1 cellular context compared by ENCODE assay signal in genomic region chr1:235077571-235078479, GRCh38.
A peak's percentile ranks its signal among the peaks of the same experiment; 100 is the strongest.
TF ChIP-seq lines count a peak whose summit lies in the region.

No MANE protein-coding gene starts in this region.

TF ChIP-seq in K562, 482 proteins besides CTCF, POLR2A, EP300 and RAD21 (continued from another document and continues in another):
- TF ChIP-seq E2F8 (IDR thresholded peaks at IDR 0.05; ENCODE audit: low read depth, partially characterized antibody) (no peak), RBM25 (IDR thresholded peaks at IDR 0.05; ENCODE audit: low read depth, low read length, severe bottlenecking) (no peak), ZNF76 (CRISPR knock-in tag; IDR thresholded peaks at IDR 0.05; ENCODE audit: borderline replicate concordance) (no peak), RCOR1 (IDR thresholded peaks at IDR 0.05; ENCODE audit: borderline replicate concordance in 1 of 2, low read depth in 2 of 2, low read length in 2 of 2) (no peak), ZNF165 (CRISPR knock-in tag; IDR thresholded peaks at IDR 0.05; ENCODE audit: borderline replicate concordance) (no peak), MAFF (IDR thresholded peaks at IDR 0.05; ENCODE audit: low read length) (no peak), TGIF2 (CRISPR knock-in tag; IDR thresholded peaks at IDR 0.05) (no peak), HOXB6 (CRISPR knock-in tag; IDR thresholded peaks at IDR 0.05; ENCODE audit: borderline replicate concordance) (no peak), NR1H2 (CRISPR knock-in tag; IDR thresholded peaks at IDR 0.05) (no peak), MAFK (IDR thresholded peaks at IDR 0.05; ENCODE audit: low read length) (no peak), ZNF24 (IDR thresholded peaks at IDR 0.05) (no peak), EGR1 (conservative IDR thresholded peaks at IDR 0.05) (no peak), POLR2B (IDR thresholded peaks at IDR 0.05; ENCODE audit: low read depth, partially characterized antibody) (no peak), ESRRA (IDR thresholded peaks at IDR 0.05; ENCODE audit: borderline replicate concordance, low read depth) (no peak), ZNF561 (CRISPR knock-in tag; conservative IDR thresholded peaks at IDR 0.05) (no peak), BRCA1 (IDR thresholded peaks at IDR 0.05) (no peak), BRCA1 (CRISPR knock-in tag; IDR thresholded peaks at IDR 0.05) (no peak), NR2C2 (CRISPR knock-in tag; IDR thresholded peaks at IDR 0.05) (peak; percentile 71; the same call in 1 of the 2 replicates), NR2C2 (tag; IDR thresholded peaks at IDR 0.05) (no peak), KLF1 (tag; IDR thresholded peaks at IDR 0.05) (no peak), GABPB1 (CRISPR knock-in tag; IDR thresholded peaks at IDR 0.05) (no peak), FOXJ2 (tag; IDR thresholded peaks at IDR 0.05) (no peak), TFAM (CRISPR knock-in tag; conservative IDR thresholded peaks at IDR 0.05) (no peak), NFIC (IDR thresholded peaks at IDR 0.05) (0 out of 2 replicates have a peak, but pooled peaks have one; percentile 27), ILF3 (IDR thresholded peaks at IDR 0.05; ENCODE audit: borderline replicate concordance) (no peak), ZNF140 (CRISPR knock-in tag; IDR thresholded peaks at IDR 0.05) (no peak), NCOA1 (IDR thresholded peaks at IDR 0.05; ENCODE audit: low read depth) (peak; percentile 33; the same call in 1 of the 2 replicates), BCLAF1 (IDR thresholded peaks at IDR 0.05; ENCODE audit: borderline replicate concordance in 1 of 2, control insufficient read depth in 1 of 2, low read depth in 2 of 2, low read length in 1 of 2) (peak in 1 of 2 experiments; percentile 75; a peak in 1 of 4 replicates), HMBOX1 (IDR thresholded peaks at IDR 0.05) (no peak), MIER1 (IDR thresholded peaks at IDR 0.05; ENCODE audit: low read depth) (peak; percentile 64; the same call in 1 of the 2 replicates), ZNF253 (CRISPR knock-in tag; conservative IDR thresholded peaks at IDR 0.05) (no peak), TRIM28 (IDR thresholded peaks at IDR 0.05) (no peak), CEBPG (CRISPR knock-in tag; IDR thresholded peaks at IDR 0.05) (no peak), CEBPG (tag; conservative IDR thresholded peaks at IDR 0.05 in 1 of 2, IDR thresholded peaks at IDR 0.05 in 1 of 2) (no peak), SIN3A (IDR thresholded peaks at IDR 0.05; ENCODE audit: borderline replicate concordance in 2 of 2, control insufficient read depth in 1 of 2, low read depth in 2 of 2, low read length in 2 of 2) (no peak), KDM4B (IDR thresholded peaks at IDR 0.05; ENCODE audit: borderline replicate concordance in 2 of 2, low read depth in 1 of 2) (no peak), HNRNPK (IDR thresholded peaks at IDR 0.05; ENCODE audit: low read depth, low read length, poor library complexity, severe bottlenecking) (no peak), BRD9 (IDR thresholded peaks at IDR 0.05; ENCODE audit: low read depth, partially characterized antibody) (peak; percentile 52), BMI1 (IDR thresholded peaks at IDR 0.05; ENCODE audit: low read length) (no peak), IRF2 (CRISPR knock-in tag; IDR thresholded peaks at IDR 0.05) (no peak), ZNF133 (CRISPR knock-in tag; IDR thresholded peaks at IDR 0.05) (no peak), YY1 (IDR thresholded peaks at IDR 0.05; ENCODE audit: borderline replicate concordance in 1 of 3, control insufficient read depth in 1 of 3, extremely low read depth in 1 of 3, insufficient read depth in 3 of 3, insufficient read length in 1 of 3, insufficient replicate concordance in 2 of 3, low read depth in 1 of 3, low read length in 2 of 3) (no peak), NCOR1 (IDR thresholded peaks at IDR 0.05) (peak; percentile 50; the same call in 1 of the 2 replicates), HMGN3 (IDR thresholded peaks at IDR 0.05; ENCODE audit: borderline replicate concordance, extremely low read depth, insufficient read length, low read depth, low read length) (no peak), ZNF143 (CRISPR knock-in tag; IDR thresholded peaks at IDR 0.05) (no peak), SUPT5H (IDR thresholded peaks at IDR 0.05) (no peak; the same call in 1 of the 2 replicates), ZC3H11A (IDR thresholded peaks at IDR 0.05; ENCODE audit: low read depth, low read length) (no peak), SMAD2 (IDR thresholded peaks at IDR 0.05; ENCODE audit: low read depth, low read length) (no peak), DACH1 (IDR thresholded peaks at IDR 0.05; ENCODE audit: partially characterized antibody) (no peak), ZNF3 (CRISPR knock-in tag; IDR thresholded peaks at IDR 0.05) (no peak), HDAC8 (tag; IDR thresholded peaks at IDR 0.05) (no peak)
- TF ChIP-seq, protein P1, sequence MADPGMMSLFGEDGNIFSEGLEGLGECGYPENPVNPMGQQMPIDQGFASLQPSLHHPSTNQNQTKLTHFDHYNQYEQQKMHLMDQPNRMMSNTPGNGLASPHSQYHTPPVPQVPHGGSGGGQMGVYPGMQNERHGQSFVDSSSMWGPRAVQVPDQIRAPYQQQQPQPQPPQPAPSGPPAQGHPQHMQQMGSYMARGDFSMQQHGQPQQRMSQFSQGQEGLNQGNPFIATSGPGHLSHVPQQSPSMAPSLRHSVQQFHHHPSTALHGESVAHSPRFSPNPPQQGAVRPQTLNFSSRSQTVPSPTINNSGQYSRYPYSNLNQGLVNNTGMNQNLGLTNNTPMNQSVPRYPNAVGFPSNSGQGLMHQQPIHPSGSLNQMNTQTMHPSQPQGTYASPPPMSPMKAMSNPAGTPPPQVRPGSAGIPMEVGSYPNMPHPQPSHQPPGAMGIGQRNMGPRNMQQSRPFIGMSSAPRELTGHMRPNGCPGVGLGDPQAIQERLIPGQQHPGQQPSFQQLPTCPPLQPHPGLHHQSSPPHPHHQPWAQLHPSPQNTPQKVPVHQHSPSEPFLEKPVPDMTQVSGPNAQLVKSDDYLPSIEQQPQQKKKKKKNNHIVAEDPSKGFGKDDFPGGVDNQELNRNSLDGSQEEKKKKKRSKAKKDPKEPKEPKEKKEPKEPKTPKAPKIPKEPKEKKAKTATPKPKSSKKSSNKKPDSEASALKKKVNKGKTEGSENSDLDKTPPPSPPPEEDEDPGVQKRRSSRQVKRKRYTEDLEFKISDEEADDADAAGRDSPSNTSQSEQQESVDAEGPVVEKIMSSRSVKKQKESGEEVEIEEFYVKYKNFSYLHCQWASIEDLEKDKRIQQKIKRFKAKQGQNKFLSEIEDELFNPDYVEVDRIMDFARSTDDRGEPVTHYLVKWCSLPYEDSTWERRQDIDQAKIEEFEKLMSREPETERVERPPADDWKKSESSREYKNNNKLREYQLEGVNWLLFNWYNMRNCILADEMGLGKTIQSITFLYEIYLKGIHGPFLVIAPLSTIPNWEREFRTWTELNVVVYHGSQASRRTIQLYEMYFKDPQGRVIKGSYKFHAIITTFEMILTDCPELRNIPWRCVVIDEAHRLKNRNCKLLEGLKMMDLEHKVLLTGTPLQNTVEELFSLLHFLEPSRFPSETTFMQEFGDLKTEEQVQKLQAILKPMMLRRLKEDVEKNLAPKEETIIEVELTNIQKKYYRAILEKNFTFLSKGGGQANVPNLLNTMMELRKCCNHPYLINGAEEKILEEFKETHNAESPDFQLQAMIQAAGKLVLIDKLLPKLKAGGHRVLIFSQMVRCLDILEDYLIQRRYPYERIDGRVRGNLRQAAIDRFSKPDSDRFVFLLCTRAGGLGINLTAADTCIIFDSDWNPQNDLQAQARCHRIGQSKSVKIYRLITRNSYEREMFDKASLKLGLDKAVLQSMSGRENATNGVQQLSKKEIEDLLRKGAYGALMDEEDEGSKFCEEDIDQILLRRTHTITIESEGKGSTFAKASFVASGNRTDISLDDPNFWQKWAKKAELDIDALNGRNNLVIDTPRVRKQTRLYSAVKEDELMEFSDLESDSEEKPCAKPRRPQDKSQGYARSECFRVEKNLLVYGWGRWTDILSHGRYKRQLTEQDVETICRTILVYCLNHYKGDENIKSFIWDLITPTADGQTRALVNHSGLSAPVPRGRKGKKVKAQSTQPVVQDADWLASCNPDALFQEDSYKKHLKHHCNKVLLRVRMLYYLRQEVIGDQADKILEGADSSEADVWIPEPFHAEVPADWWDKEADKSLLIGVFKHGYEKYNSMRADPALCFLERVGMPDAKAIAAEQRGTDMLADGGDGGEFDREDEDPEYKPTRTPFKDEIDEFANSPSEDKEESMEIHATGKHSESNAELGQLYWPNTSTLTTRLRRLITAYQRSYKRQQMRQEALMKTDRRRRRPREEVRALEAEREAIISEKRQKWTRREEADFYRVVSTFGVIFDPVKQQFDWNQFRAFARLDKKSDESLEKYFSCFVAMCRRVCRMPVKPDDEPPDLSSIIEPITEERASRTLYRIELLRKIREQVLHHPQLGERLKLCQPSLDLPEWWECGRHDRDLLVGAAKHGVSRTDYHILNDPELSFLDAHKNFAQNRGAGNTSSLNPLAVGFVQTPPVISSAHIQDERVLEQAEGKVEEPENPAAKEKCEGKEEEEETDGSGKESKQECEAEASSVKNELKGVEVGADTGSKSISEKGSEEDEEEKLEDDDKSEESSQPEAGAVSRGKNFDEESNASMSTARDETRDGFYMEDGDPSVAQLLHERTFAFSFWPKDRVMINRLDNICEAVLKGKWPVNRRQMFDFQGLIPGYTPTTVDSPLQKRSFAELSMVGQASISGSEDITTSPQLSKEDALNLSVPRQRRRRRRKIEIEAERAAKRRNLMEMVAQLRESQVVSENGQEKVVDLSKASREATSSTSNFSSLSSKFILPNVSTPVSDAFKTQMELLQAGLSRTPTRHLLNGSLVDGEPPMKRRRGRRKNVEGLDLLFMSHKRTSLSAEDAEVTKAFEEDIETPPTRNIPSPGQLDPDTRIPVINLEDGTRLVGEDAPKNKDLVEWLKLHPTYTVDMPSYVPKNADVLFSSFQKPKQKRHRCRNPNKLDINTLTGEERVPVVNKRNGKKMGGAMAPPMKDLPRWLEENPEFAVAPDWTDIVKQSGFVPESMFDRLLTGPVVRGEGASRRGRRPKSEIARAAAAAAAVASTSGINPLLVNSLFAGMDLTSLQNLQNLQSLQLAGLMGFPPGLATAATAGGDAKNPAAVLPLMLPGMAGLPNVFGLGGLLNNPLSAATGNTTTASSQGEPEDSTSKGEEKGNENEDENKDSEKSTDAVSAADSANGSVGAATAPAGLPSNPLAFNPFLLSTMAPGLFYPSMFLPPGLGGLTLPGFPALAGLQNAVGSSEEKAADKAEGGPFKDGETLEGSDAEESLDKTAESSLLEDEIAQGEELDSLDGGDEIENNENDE (IDR thresholded peaks at IDR 0.05; ENCODE audit: low read depth, low read length), result no peak
